In genomic region chr15:51846463-51847230, GRCh38 we compare ENCODE assay signal across 8 cellular contexts. TPM values are rescaled to one million over a fixed set of nuclear protein-coding genes. Genes with fewer than 3 reads are reported as not detected.
DNase-seq lines count a peak whose midpoint lies in the region; ATAC-seq, FAIRE-seq and TF ChIP-seq lines count a peak whose summit lies in the region.

No MANE protein-coding gene starts in this region.

- H3K4me1 ChIP-seq in pancreas: peaks cover 17 to 52% (median 28%) of the 10 kb centered on the region in 3 donors

- intact Hi-C loops in pancreas (cut with DNase I): no loop called here

- WGBS in pancreas, 2 donors: 71 to 72% methylated on average over 3 of the region's 3 CpGs

- H3K27ac ChIP-seq in pancreas: peak overlapping the region in 2 of 4 donors; percentile 37 to 55

- H3K27ac Mint-ChIP-seq in effector memory CD8-positive, alpha-beta T cell: peak overlapping the region in 1 of 2 donors; percentile 38

- H3K27me3 Mint-ChIP-seq in effector memory CD8-positive, alpha-beta T cell: no peaks in the 10 kb centered on the region

- no peak overlapping the region for H3K4me3 ChIP-seq in pancreas

- DNase-seq in GM03348 (ENCODE audit: low spot score) (peak; percentile 49), OCI-M1 (lab: John Stamatoyannopoulos, UW) (peak; percentile 83), pancreas (no peak), NCI-H1417 treated with DMSO at 0.1 percent for 48 hours (lab: John Stamatoyannopoulos, UW) (no peak)
- DNase-seq in effector memory CD8-positive, alpha-beta T cell: no peak
- no peak for DNase-seq in stimulated activated CD4-positive, alpha-beta T cell treated with anti-CD3 and anti-CD28 coated beads, Interleukin-12 subunit alpha, Interleukin-12 subunit beta, amount 100 ng/mL, for 4 hours

- no peaks in the 10 kb centered on the region for H3K9me3 Mint-ChIP-seq in effector memory CD8-positive, alpha-beta T cell

- H3K4me3 Mint-ChIP-seq in effector memory CD8-positive, alpha-beta T cell: peak overlapping the region in 1 of 2 donors; percentile 18

- no peak for TF ChIP-seq CTCF in pancreas (IDR thresholded peaks at IDR 0.05)

- H3K36me3 ChIP-seq in pancreas: no peaks in the 10 kb centered on the region

- peak; percentile 12 for ATAC-seq in effector memory CD8-positive, alpha-beta T cell (replicated peaks)
- ATAC-seq in pancreas: peak in 3 of 4 donors; percentile 25 to 50 (median 25)
- ATAC-seq in GM21390 (IDR thresholded peaks at IDR 0.05; ENCODE audit: unreplicated experiment): no peak
- ATAC-seq in GM21423 (IDR thresholded peaks at IDR 0.05; ENCODE audit: unreplicated experiment): no peak

- no peak for FAIRE-seq in pancreas (lab: Jason Lieb, UNC)

- no peaks in the 10 kb centered on the region for H3K9me3 ChIP-seq in pancreas

- no peaks in the 10 kb centered on the region for H3K27me3 ChIP-seq in pancreas

- peaks cover 3% of the 10 kb centered on the region for H3K36me3 Mint-ChIP-seq in effector memory CD8-positive, alpha-beta T cell (ENCODE audit: insufficient read depth)

- peaks cover 34 to 81% of the 10 kb centered on the region in 2 donors for H3K4me1 Mint-ChIP-seq in effector memory CD8-positive, alpha-beta T cell (ENCODE audit: low read depth in 2 of 2)

RNA-seq across cellular contexts. Expression of gene TMOD3, which starts 17.2 kb away (rescaled TPM):
- 10 to 100 TPM; 12.3 to 28.5 (median 15.6) TPM for total RNA-seq in pancreas
- 1 to 10 TPM; 4.4 to 9.1 TPM for polyA plus RNA-seq in pancreas

Comparison
In these comparisons a context has a peak if more than half of its experiments do, and no peak if none do; other contexts are left out.
1. DNase-seq: peak in GM03348 (single experiment) and OCI-M1 (single experiment); none in effector memory CD8-positive, alpha-beta T cell (0 of 3), pancreas (0 of 6), NCI-H1417 treated with DMSO at 0.1 percent for 48 hours (single experiment) and stimulated activated CD4-positive, alpha-beta T cell treated with anti-CD3 and anti-CD28 coated beads, Interleukin-12 subunit alpha, Interleukin-12 subunit beta, amount 100 ng/mL, for 4 hours (single experiment).
2. ATAC-seq: peak in effector memory CD8-positive, alpha-beta T cell (single experiment) and pancreas (3 of 4); none in GM21390 (single experiment) and GM21423 (single experiment).